In the genomic region with DNA sequence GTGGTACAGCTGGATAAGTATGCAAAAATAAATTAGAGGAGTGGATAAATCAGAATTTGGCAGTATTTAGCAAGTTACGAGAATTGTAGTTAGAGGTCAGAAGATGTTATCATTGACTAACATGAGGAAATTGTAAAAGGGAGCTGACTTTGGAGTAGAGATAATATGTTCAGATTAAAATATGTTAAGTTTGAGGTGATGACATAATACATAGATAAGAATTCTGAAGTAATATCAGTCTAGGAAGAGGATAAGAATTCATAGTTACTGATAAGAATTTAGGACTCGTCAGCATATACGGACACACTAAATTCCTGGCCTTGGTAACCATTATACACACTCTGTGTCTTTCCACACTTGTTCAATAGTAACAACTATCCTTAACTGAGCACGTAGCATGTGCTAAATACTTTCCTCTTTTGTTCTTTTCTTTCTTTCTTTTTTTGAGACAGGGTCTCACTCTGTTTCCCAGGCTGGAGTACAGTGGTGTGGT, we compare ENCODE assay signal across 34 cellular contexts. TPM values are rescaled to one million over a fixed set of nuclear protein-coding genes. Genes with fewer than 3 reads are reported as not detected.
"Had no signal": no experiment of that assay in that cellular context is flagged by ENCODE, and none has a peak within 500 bp of the region (broad histone marks: within the 10 kb centered on the region; RNA-seq: fewer than 3 reads in every experiment).

No MANE protein-coding gene starts in this region.

- H3K36me3 ChIP-seq: adrenal gland, ascending aorta, esophagus squamous epithelium, WERI-Rb-1 had no signal

- H3K27me3 ChIP-seq: adrenal gland, ascending aorta, esophagus squamous epithelium had no signal

- FAIRE-seq: colon, endometrium, endothelial cell of umbilical vein, frontal cortex had no signal

- H3K9me3 ChIP-seq: adrenal gland, ascending aorta, esophagus squamous epithelium had no signal

- DNase-seq: activated B cell treated with CpG ODN at 0.5 μM for 24 hours; activated CD4-positive, alpha-beta T cell treated with anti-CD3 and anti-CD28 coated beads for 48 hours; activated CD4-positive, alpha-beta T cell treated with anti-CD3 and anti-CD28 coated beads, Interleukin-2, amount 50 U/mL, for 1 hour; activated CD4-positive, alpha-beta T cell treated with anti-CD3 and anti-CD28 coated beads, Interleukin-2, amount 50 U/mL, for 48 hours; activated CD8-positive, alpha-beta memory T cell treated with anti-CD3 and anti-CD28 coated beads for 24 hours; activated CD8-positive, alpha-beta T cell treated with anti-CD3 and anti-CD28 coated beads for 36 hours; activated effector memory CD4-positive, alpha-beta T cell treated with anti-CD3 and anti-CD28 coated beads, Interleukin-2, amount 50 U/mL, for 16 hours; activated naive CD4-positive, alpha-beta T cell treated with anti-CD3 and anti-CD28 coated beads for 36 hours; activated naive CD8-positive, alpha-beta T cell treated with anti-CD3 and anti-CD28 coated beads for 36 hours; activated naive CD8-positive, alpha-beta T cell treated with anti-CD3 and anti-CD28 coated beads, Interleukin-2, amount 50 U/mL, for 24 hours; activated T-cell treated with anti-CD3 and anti-CD28 coated beads, Interleukin-2, amount 50 U/mL, for 4 hours; adrenal gland; caudate nucleus; cortex of kidney; dermis blood vessel endothelial cell; effector CD4-positive, alpha-beta T cell; esophagus squamous epithelium; foreskin fibroblast; head of caudate nucleus; T-helper 1 cell; T-helper 17 cell; T1000; WERI-Rb-1 had no signal

- H3K4me3 Mint-ChIP-seq: activated B cell treated with CpG ODN at 0.5 μM for 24 hours; activated CD8-positive, alpha-beta T cell treated with anti-CD3 and anti-CD28 coated beads for 36 hours; activated naive CD4-positive, alpha-beta T cell treated with anti-CD3 and anti-CD28 coated beads for 36 hours; activated naive CD4-positive, alpha-beta T cell treated with anti-CD3 and anti-CD28 coated beads, Interleukin-2, amount 50 U/mL, for 24 hours; activated naive CD8-positive, alpha-beta T cell treated with anti-CD3 and anti-CD28 coated beads for 36 hours; activated naive CD8-positive, alpha-beta T cell treated with anti-CD3 and anti-CD28 coated beads, Interleukin-2, amount 50 U/mL, for 24 hours; activated T-cell treated with anti-CD3 and anti-CD28 coated beads, Interleukin-2, amount 50 U/mL, for 4 hours; activated T-helper 17 cell treated with anti-CD3 and anti-CD28 coated beads, Interleukin-2, amount 50 U/mL, for 72 hours; T-helper 17 cell; T-helper 2 cell treated with Interferon-gamma antibody and Interleukin-4, amounts not matched to agents 5 μg/mL and 100 μg/mL, for 36 hours had no signal

- H3K27ac ChIP-seq: adrenal gland, ascending aorta, epithelial cell of prostate, esophagus squamous epithelium, WERI-Rb-1 had no signal

- H3K4me3 ChIP-seq: adrenal gland, ascending aorta, esophagus squamous epithelium had no signal

- H3K4me1 Mint-ChIP-seq: activated B cell treated with CpG ODN at 0.5 μM for 24 hours had no signal

- ATAC-seq: activated CD4-positive, CD25-positive, alpha-beta regulatory T cell treated with anti-CD3 and anti-CD28 coated beads, Interleukin-2, amount 50 U/mL, for 24 hours; activated CD8-positive, alpha-beta T cell treated with anti-CD3 and anti-CD28 coated beads for 36 hours; activated naive CD8-positive, alpha-beta T cell treated with anti-CD3 and anti-CD28 coated beads, Interleukin-2, amount 50 U/mL, for 24 hours; activated T-cell treated with anti-CD3 and anti-CD28 coated beads, Interleukin-2, amount 50 U/mL, for 4 hours; activated T-helper 17 cell treated with anti-CD3 and anti-CD28 coated beads, Interleukin-2, amount 50 U/mL, for 72 hours; T-helper 17 cell had no signal

- H3K9me3 Mint-ChIP-seq: activated B cell treated with CpG ODN at 0.5 μM for 24 hours; activated CD8-positive, alpha-beta T cell treated with anti-CD3 and anti-CD28 coated beads for 36 hours; activated naive CD4-positive, alpha-beta T cell treated with anti-CD3 and anti-CD28 coated beads for 36 hours; activated naive CD4-positive, alpha-beta T cell treated with anti-CD3 and anti-CD28 coated beads, Interleukin-2, amount 50 U/mL, for 24 hours; activated naive CD8-positive, alpha-beta T cell treated with anti-CD3 and anti-CD28 coated beads for 36 hours; activated naive CD8-positive, alpha-beta T cell treated with anti-CD3 and anti-CD28 coated beads, Interleukin-2, amount 50 U/mL, for 24 hours; activated T-cell treated with anti-CD3 and anti-CD28 coated beads, Interleukin-2, amount 50 U/mL, for 4 hours; activated T-helper 17 cell treated with anti-CD3 and anti-CD28 coated beads, Interleukin-2, amount 50 U/mL, for 72 hours; T-helper 2 cell treated with Interferon-gamma antibody and Interleukin-4, amounts not matched to agents 5 μg/mL and 100 μg/mL, for 36 hours had no signal

- H3K27ac Mint-ChIP-seq: activated B cell treated with CpG ODN at 0.5 μM for 24 hours; activated CD8-positive, alpha-beta T cell treated with anti-CD3 and anti-CD28 coated beads for 36 hours; activated naive CD4-positive, alpha-beta T cell treated with anti-CD3 and anti-CD28 coated beads for 36 hours; activated naive CD4-positive, alpha-beta T cell treated with anti-CD3 and anti-CD28 coated beads, Interleukin-2, amount 50 U/mL, for 24 hours; activated naive CD8-positive, alpha-beta T cell treated with anti-CD3 and anti-CD28 coated beads for 36 hours; activated naive CD8-positive, alpha-beta T cell treated with anti-CD3 and anti-CD28 coated beads, Interleukin-2, amount 50 U/mL, for 24 hours; activated T-helper 17 cell treated with anti-CD3 and anti-CD28 coated beads, Interleukin-2, amount 50 U/mL, for 72 hours; T-helper 17 cell; T-helper 2 cell treated with Interferon-gamma antibody and Interleukin-4, amounts not matched to agents 5 μg/mL and 100 μg/mL, for 36 hours had no signal

- H3K4me1 ChIP-seq: adrenal gland, ascending aorta had no signal

- H3K27me3 Mint-ChIP-seq: activated B cell treated with CpG ODN at 0.5 μM for 24 hours; activated CD8-positive, alpha-beta T cell treated with anti-CD3 and anti-CD28 coated beads for 36 hours; activated naive CD4-positive, alpha-beta T cell treated with anti-CD3 and anti-CD28 coated beads, Interleukin-2, amount 50 U/mL, for 24 hours; activated naive CD8-positive, alpha-beta T cell treated with anti-CD3 and anti-CD28 coated beads for 36 hours; activated naive CD8-positive, alpha-beta T cell treated with anti-CD3 and anti-CD28 coated beads, Interleukin-2, amount 50 U/mL, for 24 hours; activated T-helper 17 cell treated with anti-CD3 and anti-CD28 coated beads, Interleukin-2, amount 50 U/mL, for 72 hours; T-helper 17 cell had no signal

- H3K36me3 Mint-ChIP-seq: activated naive CD4-positive, alpha-beta T cell treated with anti-CD3 and anti-CD28 coated beads, Interleukin-2, amount 50 U/mL, for 24 hours; activated naive CD8-positive, alpha-beta T cell treated with anti-CD3 and anti-CD28 coated beads for 36 hours had no signal

RNA-seq across cellular contexts. Expression of a gene that starts 4.1 kb away (rescaled TPM):
- total RNA-seq: activated B cell treated with CpG ODN at 0.5 μM for 24 hours; activated CD8-positive, alpha-beta T cell treated with anti-CD3 and anti-CD28 coated beads for 36 hours; activated naive CD4-positive, alpha-beta T cell treated with anti-CD3 and anti-CD28 coated beads for 36 hours; activated naive CD8-positive, alpha-beta T cell treated with anti-CD3 and anti-CD28 coated beads for 36 hours; activated T-helper 17 cell treated with anti-CD3 and anti-CD28 coated beads, Interleukin-2, amount 50 U/mL, for 72 hours; ascending aorta; fibroblast of lung; frontal cortex; T-helper 17 cell had no signal
- polyA plus RNA-seq: endothelial cell of umbilical vein had no signal
